ENCODE assay signal across 19 cellular contexts in the genomic region with DNA sequence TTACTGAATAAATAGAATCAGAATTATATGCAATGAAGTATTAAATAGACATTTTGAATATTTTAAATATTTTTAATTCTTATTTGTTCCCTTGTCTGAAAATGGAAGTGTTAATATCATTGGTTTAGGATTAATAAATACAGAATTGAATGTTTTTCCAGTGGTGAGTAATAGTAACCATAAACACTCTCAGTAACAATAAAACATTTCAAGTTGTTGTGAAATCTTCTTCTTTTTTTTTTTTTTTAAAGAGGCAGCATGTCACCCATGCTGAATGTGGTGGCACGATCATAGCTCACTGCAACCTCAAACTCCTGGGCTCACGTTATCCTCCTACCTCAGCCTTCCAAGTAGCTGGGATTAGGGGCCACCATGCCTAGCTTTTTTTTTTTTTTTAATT.
"Had no signal": no experiment of that assay in that cellular context is flagged by ENCODE, and none has a peak within 500 bp of the region (broad histone marks: within the 10 kb centered on the region; RNA-seq: fewer than 3 reads in every experiment).

No MANE protein-coding gene starts in this region.

- H3K4me1 ChIP-seq: parathyroid adenoma, transverse colon had no signal

- H3K27ac ChIP-seq: neural progenitor cell, parathyroid adenoma, transverse colon had no signal

- ATAC-seq: activated CD8-positive, alpha-beta T cell treated with anti-CD3 and anti-CD28 coated beads, Interleukin-2, amount 10 ng/mL, durations not matched to agents 7 days and 5 days; activated T-cell treated with anti-CD3 and anti-CD28 coated beads, Interleukin-2, amount 50 U/mL, for 72 hours; left colon had no signal

- DNase-seq: activated CD4-positive, alpha-beta T cell treated with anti-CD3 and anti-CD28 coated beads, Interleukin-2, amount 10 ng/mL, durations not matched to agents 24 days and 14 days; activated CD4-positive, CD25-positive, alpha-beta regulatory T cell; activated CD8-positive, alpha-beta memory T cell treated with anti-CD3 and anti-CD28 coated beads, Interleukin-2, amount 50 U/mL, for 48 hours; activated CD8-positive, alpha-beta T cell treated with anti-CD3 and anti-CD28 coated beads, Interleukin-2, amount 10 ng/mL, durations not matched to agents 7 days and 5 days; activated naive CD8-positive, alpha-beta T cell treated with anti-CD3 and anti-CD28 coated beads for 36 hours; activated T-cell treated with anti-CD3 and anti-CD28 coated beads, Interleukin-2, amount 50 U/mL, for 72 hours; anterior cingulate cortex; cerebellar nuclear complex; effector memory CD4-positive, alpha-beta T cell; left colon; stimulated activated CD4-positive, alpha-beta T cell treated with anti-CD3 and anti-CD28 coated beads, Interleukin-4, amount 100 ng/mL, for 4 hours; stimulated activated CD8-positive, alpha-beta memory T cell treated with anti-CD3 and anti-CD28 coated beads, Interleukin-4, amount 100 ng/mL, for 48 hours; stimulated activated naive CD4-positive, alpha-beta T cell treated with Interleukin-2 at 50 U/mL for 16 hours; substantia nigra; transverse colon had no signal

- H3K36me3 ChIP-seq: neural progenitor cell, transverse colon had no signal

- H3K9me3 ChIP-seq: transverse colon had no signal

- H3K4me3 ChIP-seq: lung, neural progenitor cell, smooth muscle cell, transverse colon had no signal

- H3K27me3 ChIP-seq: neural progenitor cell, transverse colon had no signal
